14 cellular contexts compared by ENCODE assay signal in the genomic region with DNA sequence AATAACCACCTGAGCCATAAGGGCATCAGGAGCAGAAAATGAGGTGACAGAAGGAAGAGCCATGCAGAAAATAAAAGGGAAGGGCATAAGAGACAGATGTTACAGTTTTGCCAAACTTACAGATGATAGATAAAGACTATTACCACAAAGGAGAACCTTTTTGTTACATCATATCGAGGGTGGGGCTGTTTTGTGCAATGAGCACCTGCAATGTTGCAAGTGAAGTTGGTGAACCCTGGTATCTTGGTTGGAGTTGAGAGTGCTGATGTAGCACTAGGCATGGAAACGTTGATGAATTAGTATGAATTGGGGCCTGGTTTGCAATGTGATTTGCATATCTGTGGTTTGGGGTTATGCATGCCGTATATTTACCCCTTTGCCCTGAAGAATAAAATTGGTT.
DNase-seq lines count a peak whose midpoint lies in the region; ATAC-seq and TF ChIP-seq lines count a peak whose summit lies in the region.
"Had no signal": no experiment of that assay in that cellular context is flagged by ENCODE, and none has a peak within 500 bp of the region (broad histone marks: within the 10 kb centered on the region; RNA-seq: fewer than 3 reads in every experiment).

No MANE protein-coding gene starts in this region.

- 5% methylated on average over 3 of the region's 3 CpGs for WGBS in thymus

- DNase-seq in stimulated activated CD4-positive, alpha-beta T cell treated with anti-CD3 and anti-CD28 coated beads, Interleukin-2, amount 100 ng/mL, for 24 hours: peak; percentile 3 to 43
- no peak for DNase-seq in stimulated activated CD4-positive, alpha-beta T cell treated with anti-CD3 and anti-CD28 coated beads, Interleukin-12 subunit alpha, Interleukin-12 subunit beta, amount 100 ng/mL, for 4 hours
- DNase-seq in OCI-LY7 (ENCODE audit: low spot score) (peak; percentile 11), lower lobe of right lung (no peak), nephron progenitor cell (no peak)
- DNase-seq in activated naive CD4-positive, alpha-beta T cell treated with anti-CD3 and anti-CD28 coated beads, Interleukin-2, amount 10 ng/mL, durations not matched to agents 7 days and 5 days: peak; percentile 41
- DNase-seq: foreskin fibroblast, GDM1, NCI-H524 had no signal

- no peaks in the 10 kb centered on the region for H3K9me2 ChIP-seq in OCI-LY7 (ENCODE audit: insufficient read depth, low read length)

- H3K27ac Mint-ChIP-seq in activated naive CD4-positive, alpha-beta T cell treated with anti-CD3 and anti-CD28 coated beads, Interleukin-2, amount 10 ng/mL, durations not matched to agents 7 days and 5 days: peak overlapping the region; percentile 54
- H3K27ac Mint-ChIP-seq in nephron progenitor cell: no peak overlapping the region
- H3K27ac Mint-ChIP-seq: B cell had no signal

- POLR2A ChIA-PET in OCI-LY7 (lab: Charles Lee): no interaction called here

- TF ChIP-seq CTCF in OCI-LY7 (conservative IDR thresholded peaks at IDR 0.05; ENCODE audit: low read length) (no peak), lower lobe of right lung (IDR thresholded peaks at IDR 0.05) (no peak), nephron progenitor cell (IDR thresholded peaks at IDR 0.05) (no peak)

- H3K79me2 ChIP-seq in OCI-LY7 (ENCODE audit: insufficient read depth, low read depth, low read length): no peaks in the 10 kb centered on the region

- H3K27me3 Mint-ChIP-seq in activated naive CD4-positive, alpha-beta T cell treated with anti-CD3 and anti-CD28 coated beads, Interleukin-2, amount 10 ng/mL, durations not matched to agents 7 days and 5 days: peaks cover 3% of the 10 kb centered on the region
- H3K27me3 Mint-ChIP-seq in nephron progenitor cell (ENCODE audit: low read depth, poor library complexity): peaks cover 4% of the 10 kb centered on the region
- H3K27me3 Mint-ChIP-seq: B cell had no signal

- no peak overlapping the region for H3K27ac ChIP-seq in OCI-LY7 (ENCODE audit: low read depth, low read length, poor library complexity, severe bottlenecking)
- H3K27ac ChIP-seq in thymus (ENCODE audit: low read depth): peak overlapping the region; percentile 81
- no peak overlapping the region for H3K27ac ChIP-seq in lower lobe of right lung
- H3K27ac ChIP-seq: thoracic aorta had no signal

- no peak overlapping the region for H3K4me3 ChIP-seq in OCI-LY7 (ENCODE audit: low read depth, low read length, poor library complexity, severe bottlenecking)
- peak overlapping the region; percentile 39 for H3K4me3 ChIP-seq in thymus (ENCODE audit: low read length)
- no peak overlapping the region for H3K4me3 ChIP-seq in lower lobe of right lung
- H3K4me3 ChIP-seq: HAP-1, thoracic aorta had no signal

- H3K9me3 ChIP-seq in OCI-LY7 (ENCODE audit: low read length): no peaks in the 10 kb centered on the region
- no peaks in the 10 kb centered on the region for H3K9me3 ChIP-seq in thymus (ENCODE audit: control insufficient read depth)
- H3K9me3 ChIP-seq in lower lobe of right lung: no peaks in the 10 kb centered on the region
- H3K9me3 ChIP-seq: HAP-1, thoracic aorta had no signal

- no peak overlapping the region for H3K4me3 Mint-ChIP-seq in activated naive CD4-positive, alpha-beta T cell treated with anti-CD3 and anti-CD28 coated beads, Interleukin-2, amount 10 ng/mL, durations not matched to agents 7 days and 5 days
- H3K4me3 Mint-ChIP-seq in nephron progenitor cell: no peak overlapping the region
- H3K4me3 Mint-ChIP-seq: B cell had no signal

- peaks cover 56% of the 10 kb centered on the region for H3K4me1 Mint-ChIP-seq in activated naive CD4-positive, alpha-beta T cell treated with anti-CD3 and anti-CD28 coated beads, Interleukin-2, amount 10 ng/mL, durations not matched to agents 7 days and 5 days
- H3K4me1 Mint-ChIP-seq in nephron progenitor cell: peaks cover 22% of the 10 kb centered on the region

- no peak overlapping the region for H3K4me2 ChIP-seq in OCI-LY7 (ENCODE audit: low read length)

- H3K9me3 Mint-ChIP-seq in activated naive CD4-positive, alpha-beta T cell treated with anti-CD3 and anti-CD28 coated beads, Interleukin-2, amount 10 ng/mL, durations not matched to agents 7 days and 5 days: peaks cover 2% of the 10 kb centered on the region
- no peaks in the 10 kb centered on the region for H3K9me3 Mint-ChIP-seq in nephron progenitor cell

- H3K4me1 ChIP-seq in OCI-LY7 (ENCODE audit: insufficient read depth, low read length, poor library complexity, severe bottlenecking): peaks cover 17% of the 10 kb centered on the region
- H3K4me1 ChIP-seq in thymus (ENCODE audit: control insufficient read depth, insufficient read depth, low read length): peaks cover 28% of the 10 kb centered on the region
- peaks cover 7% of the 10 kb centered on the region for H3K4me1 ChIP-seq in lower lobe of right lung

- H3K27me3 ChIP-seq in thymus (ENCODE audit: control insufficient read depth, insufficient read depth) (no peaks in the 10 kb centered on the region), lower lobe of right lung (ENCODE audit: low read depth) (no peaks in the 10 kb centered on the region)

- peaks cover 3% of the 10 kb centered on the region for H3K36me3 Mint-ChIP-seq in activated naive CD4-positive, alpha-beta T cell treated with anti-CD3 and anti-CD28 coated beads, Interleukin-2, amount 10 ng/mL, durations not matched to agents 7 days and 5 days
- H3K36me3 Mint-ChIP-seq in nephron progenitor cell (ENCODE audit: low read depth): no peaks in the 10 kb centered on the region

- H2AFZ ChIP-seq in OCI-LY7 (ENCODE audit: low read length): 0 out of 2 replicates have a peak overlapping the region, but pooled peaks have one; percentile 25

- BruUV-seq in OCI-LY7 (replicated peaks; lab: Mats Ljungman, UMichigan): no TSS peak

- intact Hi-C loops in OCI-LY7 (cut with micrococcal nuclease; ENCODE audit: unreplicated experiment): loop anchor here (5.0 kb wide), 1 partner anchor 250 kb away; the partner anchor contains the start of gene STAG2
- intact Hi-C loops in lower lobe of right lung (cut with DNase I): no loop called here

- CTCF ChIA-PET in OCI-LY7 (lab: Charles Lee; ENCODE audit: unreplicated experiment): no interaction called here
- CTCF ChIA-PET in activated naive CD4-positive, alpha-beta T cell treated with anti-CD3 and anti-CD28 coated beads, Interleukin-2, amount 10 ng/mL, durations not matched to agents 7 days and 5 days (lab: Charles Lee): no interaction called here

- H4K20me1 ChIP-seq in OCI-LY7 (ENCODE audit: insufficient read depth, low read length): no peaks in the 10 kb centered on the region

- ATAC-seq in lower lobe of right lung: no peak
- ATAC-seq in GM21381 (IDR thresholded peaks at IDR 0.05; ENCODE audit: unreplicated experiment): no peak

- H3K36me3 ChIP-seq in OCI-LY7 (ENCODE audit: insufficient read depth, low read length) (no peaks in the 10 kb centered on the region), thymus (ENCODE audit: control insufficient read depth, insufficient read depth) (no peaks in the 10 kb centered on the region), lower lobe of right lung (no peaks in the 10 kb centered on the region)
- H3K36me3 ChIP-seq: HAP-1, thoracic aorta had no signal

Comparison
In these comparisons a context has a peak if more than half of its experiments do, and no peak if none do; other contexts are left out.
1. DNase-seq: peak in stimulated activated CD4-positive, alpha-beta T cell treated with anti-CD3 and anti-CD28 coated beads, Interleukin-2, amount 100 ng/mL, for 24 hours (2 of 2), OCI-LY7 (single experiment) and activated naive CD4-positive, alpha-beta T cell treated with anti-CD3 and anti-CD28 coated beads, Interleukin-2, amount 10 ng/mL, durations not matched to agents 7 days and 5 days (single experiment); none in stimulated activated CD4-positive, alpha-beta T cell treated with anti-CD3 and anti-CD28 coated beads, Interleukin-12 subunit alpha, Interleukin-12 subunit beta, amount 100 ng/mL, for 4 hours (single experiment), lower lobe of right lung (single experiment) and nephron progenitor cell (single experiment).